ENCODE assay signal across 8 cellular contexts in the genomic region with DNA sequence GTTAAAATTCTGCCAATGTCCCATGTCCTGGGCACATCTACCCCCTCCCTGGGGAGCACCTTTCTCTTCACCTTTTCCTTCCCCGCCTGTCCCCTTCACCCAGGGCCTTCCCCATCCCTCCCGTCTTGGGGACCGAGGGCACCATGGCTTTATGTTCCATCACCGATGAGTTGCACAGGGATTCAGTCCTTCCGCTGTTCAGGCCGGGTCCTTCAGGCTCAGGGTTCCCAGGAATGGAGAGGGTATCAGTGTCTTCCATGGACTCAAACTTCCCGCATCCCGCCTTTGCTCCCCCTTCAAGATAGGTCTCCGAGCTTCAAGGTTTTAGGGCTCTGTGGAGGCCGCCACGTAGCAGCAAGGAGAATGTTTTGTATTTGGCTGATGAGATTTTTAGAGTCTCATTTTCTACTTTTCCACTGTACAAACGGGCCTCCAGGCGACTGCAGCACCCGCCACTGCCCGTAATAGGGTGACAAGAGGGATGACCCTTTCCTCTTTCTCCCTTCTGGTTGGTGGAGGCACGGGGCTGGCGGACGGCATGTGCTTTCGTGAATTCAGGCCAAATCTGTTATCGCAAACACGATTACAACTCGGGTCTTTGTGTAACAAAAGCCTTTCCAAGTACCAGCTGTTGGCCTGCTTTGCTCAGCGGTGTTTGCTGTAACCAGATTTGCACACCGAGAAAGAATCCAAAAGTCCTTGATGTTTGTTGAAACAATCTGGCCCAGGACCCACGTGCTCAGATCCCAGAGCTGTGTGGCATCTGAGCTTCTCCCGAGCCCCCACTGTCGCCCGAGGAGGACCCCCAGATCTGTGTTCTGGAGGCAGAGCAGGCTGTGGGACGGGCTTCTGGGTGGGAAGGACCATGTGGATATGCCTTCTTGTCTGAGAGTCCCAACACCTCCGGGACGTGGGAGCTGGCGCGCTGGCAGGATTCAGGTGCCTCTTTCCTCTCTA.
A peak's percentile ranks its signal among the peaks of the same experiment; 100 is the strongest.
DNase-seq lines count a peak whose midpoint lies in the region; TF ChIP-seq lines count a peak whose summit lies in the region.

No MANE protein-coding gene starts in this region.

- CTCF ChIA-PET in CD4-positive, alpha-beta memory T cell (lab: Charles Lee; ENCODE audit: partially characterized antibody) = interaction anchor here (0.8 to 4.6 kb wide), 15 partner anchors 9 to 89 kb away, joined by 3 to 63 read pairs (median 5); no protein-coding TSS in a partner anchor

- TF ChIP-seq CTCF in esophagus squamous epithelium (IDR thresholded peaks at IDR 0.05) (no peak), osteocyte (IDR thresholded peaks at IDR 0.05) (no peak), brain microvascular endothelial cell (IDR thresholded peaks at IDR 0.05; ENCODE audit: low read depth, low read length, missing control alignments) (no peak)

- intact Hi-C loops in CD4-positive, alpha-beta memory T cell (cut with micrococcal nuclease) = no loop called here
- intact Hi-C loops in esophagus squamous epithelium (cut with DNase I) = no loop called here

- no peaks in the 10 kb centered on the region for H3K9me3 ChIP-seq in CD4-positive, alpha-beta memory T cell (ENCODE audit: control insufficient read depth in 1 of 2, low read length in 2 of 2)
- H3K9me3 ChIP-seq in esophagus squamous epithelium = no peaks in the 10 kb centered on the region

- no peak for TF ChIP-seq POLR2A in esophagus squamous epithelium (IDR thresholded peaks at IDR 0.05)

- no peaks in the 10 kb centered on the region for H3K9me3 Mint-ChIP-seq in CD4-positive, alpha-beta memory T cell
- no peaks in the 10 kb centered on the region for H3K9me3 Mint-ChIP-seq in osteocyte (ENCODE audit: unreplicated experiment)

- H3K27ac ChIP-seq in CD4-positive, alpha-beta memory T cell (ENCODE audit: low read depth, low read length) = peak overlapping the region; percentile 68
- peak overlapping the region; percentile 83 to 96 (median 93) for H3K27ac ChIP-seq in esophagus squamous epithelium
- no peak overlapping the region for H3K27ac ChIP-seq in brain microvascular endothelial cell

- H3K36me3 Mint-ChIP-seq in CD4-positive, alpha-beta memory T cell = peaks cover 3 to 33% of the 10 kb centered on the region in 2 donors
- no peaks in the 10 kb centered on the region for H3K36me3 Mint-ChIP-seq in osteocyte (ENCODE audit: unreplicated experiment)

- no peaks in the 10 kb centered on the region for H3K36me3 ChIP-seq in CD4-positive, alpha-beta memory T cell (ENCODE audit: insufficient read depth, low read length)
- H3K36me3 ChIP-seq in esophagus squamous epithelium (no peaks in the 10 kb centered on the region), brain microvascular endothelial cell (replicated peaks) (peaks cover 2% of the 10 kb centered on the region)

- in situ Hi-C loops in brain microvascular endothelial cell (cut with HindIII; ENCODE audit: low pct_ligation_motif_present, low sequenced_read_pairs) = no loop called here

- H3K27me3 Mint-ChIP-seq in CD4-positive, alpha-beta memory T cell = no peaks in the 10 kb centered on the region
- H3K27me3 Mint-ChIP-seq in osteocyte (ENCODE audit: unreplicated experiment) = no peaks in the 10 kb centered on the region

- H3K4me3 Mint-ChIP-seq in CD4-positive, alpha-beta memory T cell = peak overlapping the region; percentile 100
- peak overlapping the region; percentile 96 for H3K4me3 Mint-ChIP-seq in osteocyte (ENCODE audit: unreplicated experiment)

- H3K27ac Mint-ChIP-seq in CD4-positive, alpha-beta memory T cell = peak overlapping the region; percentile 97 to 100 (median 99)
- H3K27ac Mint-ChIP-seq in osteocyte (ENCODE audit: unreplicated experiment) = peak overlapping the region; percentile 90

- peak overlapping the region; percentile 86 to 95 for H3K4me3 ChIP-seq in CD4-positive, alpha-beta memory T cell (ENCODE audit: low read length in 2 of 2)
- H3K4me3 ChIP-seq in esophagus squamous epithelium = peak overlapping the region in 2 of 4 donors; percentile 80 to 82
- no peak overlapping the region for H3K4me3 ChIP-seq in brain microvascular endothelial cell (ENCODE audit: low read depth, low read length)

- POLR2A ChIA-PET in CD4-positive, alpha-beta memory T cell (lab: Charles Lee; ENCODE audit: partially characterized antibody) = interaction anchor here (0.8 to 97.0 kb wide), 18 partner anchors 12 to 753 kb away, joined by 3 to 6031 read pairs (median 6); partner anchors contain the start of genes TMC8 and TNRC6C

- no peak for DNase-seq in CD4-positive, alpha-beta memory T cell
- DNase-seq in NCI-H82 treated with DMSO at 0.1 percent for 48 hours (lab: John Stamatoyannopoulos, UW; ENCODE audit: unreplicated experiment) (peak; percentile 91), esophagus squamous epithelium (lab: John Stamatoyannopoulos, UW) (no peak), osteocyte (ENCODE audit: extremely low spot score, unreplicated experiment) (no peak), NCI-H748 (lab: John Stamatoyannopoulos, UW; ENCODE audit: unreplicated experiment) (no peak), NCI-H187 (lab: John Stamatoyannopoulos, UW) (no peak), NCI-H510A (lab: John Stamatoyannopoulos, UW) (no peak), brain microvascular endothelial cell (no peak)

- WGBS in esophagus squamous epithelium, 2 donors = 76 to 82% methylated on average over 16 to 19 of the region's 33 CpGs

- H3K4me1 ChIP-seq in CD4-positive, alpha-beta memory T cell (ENCODE audit: insufficient read depth, low read length) = peaks cover 81% of the 10 kb centered on the region
- peaks cover 66 to 100% (median 73%) of the 10 kb centered on the region in 3 donors for H3K4me1 ChIP-seq in esophagus squamous epithelium

- H3K4me1 Mint-ChIP-seq in CD4-positive, alpha-beta memory T cell = peaks cover 43 to 89% (median 68%) of the 10 kb centered on the region in 4 donors
- peaks cover 78% of the 10 kb centered on the region for H3K4me1 Mint-ChIP-seq in osteocyte (ENCODE audit: unreplicated experiment)

- no peaks in the 10 kb centered on the region for H3K27me3 ChIP-seq in CD4-positive, alpha-beta memory T cell (ENCODE audit: insufficient read depth, low read length)
- no peaks in the 10 kb centered on the region for H3K27me3 ChIP-seq in esophagus squamous epithelium
- H3K27me3 ChIP-seq in brain microvascular endothelial cell (replicated peaks) = no peaks in the 10 kb centered on the region
